In the genomic region with DNA sequence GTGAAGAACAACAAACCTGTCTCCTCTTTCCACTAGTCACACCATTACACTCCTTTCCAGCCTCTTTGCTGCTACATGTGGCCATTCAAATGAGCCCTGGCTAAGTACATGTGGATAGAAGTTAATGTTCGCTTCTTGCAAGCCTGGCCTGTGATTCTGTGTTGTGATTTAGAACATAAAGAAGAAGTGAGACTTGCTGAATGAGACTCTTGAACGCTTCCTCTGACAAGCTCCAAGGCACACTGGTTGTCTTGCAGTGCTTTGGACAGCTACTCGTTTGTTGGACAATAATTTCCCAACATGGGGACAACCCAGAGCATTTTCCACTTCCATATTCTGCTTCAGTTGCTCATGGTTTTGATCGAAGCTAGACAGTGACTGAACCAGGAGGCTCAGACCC, we compare ENCODE assay signal across 12 cellular contexts. TPM values are rescaled to one million over a fixed set of nuclear protein-coding genes. Genes with fewer than 3 reads are reported as not detected.
A peak's percentile ranks its signal among the peaks of the same experiment; 100 is the strongest.
DNase-seq lines count a peak whose midpoint lies in the region; ATAC-seq and TF ChIP-seq lines count a peak whose summit lies in the region.
"Had no signal": no experiment of that assay in that cellular context is flagged by ENCODE, and none has a peak within 500 bp of the region (broad histone marks: within the 10 kb centered on the region; RNA-seq: fewer than 3 reads in every experiment).

No MANE protein-coding gene starts in this region.

- peak; percentile 67 for ATAC-seq in GM19395 (IDR thresholded peaks at IDR 0.05; ENCODE audit: unreplicated experiment)
- ATAC-seq in HG02870 (IDR thresholded peaks at IDR 0.05; ENCODE audit: unreplicated experiment), result peak; percentile 46
- ATAC-seq in HG02973 (IDR thresholded peaks at IDR 0.05; ENCODE audit: unreplicated experiment), result no peak
- ATAC-seq in SK-N-SH treated with all-trans-retinoic acid at 6 μM for 48 hours, result no peak

- no peak overlapping the region for H3K4me3 Mint-ChIP-seq in CD14-positive monocyte
- H3K4me3 Mint-ChIP-seq: nephron; stimulated activated naive CD8-positive, alpha-beta T cell treated with anti-CD3 and anti-CD28 coated beads, Interleukin-15, Interleukin-2, amounts not matched to agents 100 ng/mL and 50 ng/mL, for 24 hours had no signal

- DNase-seq in GM12864 (ENCODE audit: low read depth), result peak; percentile 87
- peak; percentile 36 for DNase-seq in NAMALWA (ENCODE audit: low spot score)
- DNase-seq in mesenteric fat pad (ENCODE audit: low spot score), result no peak
- no peak for DNase-seq in CD14-positive monocyte (ENCODE audit: low spot score)
- DNase-seq: GDM1, MM.1S had no signal

- peaks cover 0 to 4% (median 0%) of the 10 kb centered on the region in 7 donors for H3K9me3 Mint-ChIP-seq in CD14-positive monocyte
- H3K9me3 Mint-ChIP-seq: nephron; stimulated activated naive CD8-positive, alpha-beta T cell treated with anti-CD3 and anti-CD28 coated beads, Interleukin-15, Interleukin-2, amounts not matched to agents 100 ng/mL and 50 ng/mL, for 24 hours had no signal

- H3K4me1 Mint-ChIP-seq in CD14-positive monocyte, result no peaks in the 10 kb centered on the region
- H3K4me1 Mint-ChIP-seq: nephron had no signal

- TF ChIP-seq CTCF in GM12864 (IDR thresholded peaks at IDR 0.05; ENCODE audit: low read depth, low read length, missing control alignments), result no peak
- TF ChIP-seq CTCF in CD14-positive monocyte (IDR thresholded peaks at IDR 0.05), result no peak

- no peaks in the 10 kb centered on the region for H3K36me3 Mint-ChIP-seq in CD14-positive monocyte

- no peak overlapping the region for H3K4me3 ChIP-seq in GM12864 (ENCODE audit: low read depth, low read length)

- intact Hi-C loops in CD14-positive monocyte (cut with micrococcal nuclease), result no loop called here

- peaks cover 2 to 5% (median 2%) of the 10 kb centered on the region in 3 donors for H3K27me3 Mint-ChIP-seq in CD14-positive monocyte (ENCODE audit: low read depth in 3 of 3)

- no peak overlapping the region for H3K27ac Mint-ChIP-seq in CD14-positive monocyte
- H3K27ac Mint-ChIP-seq: nephron; stimulated activated naive CD8-positive, alpha-beta T cell treated with anti-CD3 and anti-CD28 coated beads, Interleukin-15, Interleukin-2, amounts not matched to agents 100 ng/mL and 50 ng/mL, for 24 hours had no signal

TF ChIP-seq in SK-N-SH treated with all-trans-retinoic acid at 6 μM for 48 hours, 23 proteins besides CTCF, POLR2A, EP300 and RAD21:
- TF ChIP-seq SNAI2 (CRISPR knock-in tag; IDR thresholded peaks at IDR 0.05) (no peak), OSR1 (CRISPR knock-in tag; IDR thresholded peaks at IDR 0.05) (no peak), ZFP30 (CRISPR knock-in tag; IDR thresholded peaks at IDR 0.05) (no peak)

RNA-seq across cellular contexts. Expression of a gene that starts 57.3 kb away (rescaled TPM):
- total RNA-seq in mesenteric fat pad, result 0.96 TPM
- polyA plus RNA-seq in CD14-positive monocyte, result not detected

Comparison
In these comparisons a context has a peak if more than half of its experiments do, and no peak if none do; other contexts are left out.
1. DNase-seq: peak in GM12864 (single experiment) and NAMALWA (single experiment); none in mesenteric fat pad (single experiment) and CD14-positive monocyte (single experiment).
2. ATAC-seq: peak in GM19395 (single experiment) and HG02870 (single experiment); none in HG02973 (single experiment) and SK-N-SH treated with all-trans-retinoic acid at 6 μM for 48 hours (single experiment).